In genomic region chr6:3795836-3796395, GRCh38 we compare ENCODE assay signal across 19 cellular contexts. TPM values are rescaled to one million over a fixed set of nuclear protein-coding genes. Genes with fewer than 3 reads are reported as not detected.
DNase-seq lines count a peak whose midpoint lies in the region; ATAC-seq and TF ChIP-seq lines count a peak whose summit lies in the region.
"Had no signal": no experiment of that assay in that cellular context is flagged by ENCODE, and none has a peak within 500 bp of the region (broad histone marks: within the 10 kb centered on the region; RNA-seq: fewer than 3 reads in every experiment).

No MANE protein-coding gene starts in this region.

- intact Hi-C loops in heart left ventricle (cut with DNase I), result loop anchor here in 3 of 10 donors (2.0 to 5.0 kb wide), 2 partner anchors 44 to 47 kb away; partner anchors contain the start of gene PXDC1 (in 2 of the 3)
- intact Hi-C loops in cardiac septum (cut with DNase I), result no loop called here
- intact Hi-C loops in mucosa of descending colon (cut with DNase I, micrococcal nuclease), result no loop called here

- H3K4me1 ChIP-seq in heart left ventricle (peaks cover 11 to 44% (median 32%) of the 10 kb centered on the region in 12 donors), tibial nerve (peaks cover 0 to 31% (median 8%) of the 10 kb centered on the region in 4 donors), mucosa of descending colon (ENCODE audit: low read depth) (no peaks in the 10 kb centered on the region)

- CTCF ChIA-PET in activated CD8-positive, alpha-beta memory T cell treated with anti-CD3 and anti-CD28 coated beads, Interleukin-2, amount 10 ng/mL, durations not matched to agents 7 days and 5 days (lab: Charles Lee), result interaction anchor here (1.4 kb wide), 1 partner anchor 182 kb away, joined by 3 read pairs; no protein-coding TSS in a partner anchor

- H3K27ac ChIP-seq in heart left ventricle, result peak overlapping the region in 9 of 12 donors; percentile 12 to 60 (median 47)
- H3K27ac ChIP-seq in epithelial cell of prostate, result peak overlapping the region; percentile 90
- H3K27ac ChIP-seq in tibial nerve, result peak overlapping the region in 3 of 4 donors; percentile 23 to 59 (median 37)

- peaks cover 4% of the 10 kb centered on the region for H3K27me3 Mint-ChIP-seq in activated CD8-positive, alpha-beta memory T cell treated with anti-CD3 and anti-CD28 coated beads, Interleukin-2, amount 10 ng/mL, durations not matched to agents 7 days and 5 days
- H3K27me3 Mint-ChIP-seq: type B pancreatic cell had no signal

- H3K4me3 Mint-ChIP-seq in activated CD8-positive, alpha-beta memory T cell treated with anti-CD3 and anti-CD28 coated beads, Interleukin-2, amount 10 ng/mL, durations not matched to agents 7 days and 5 days, result no peak overlapping the region
- H3K4me3 Mint-ChIP-seq: activated CD8-positive, alpha-beta T cell treated with anti-CD3 and anti-CD28 coated beads for 36 hours; CD4-positive, alpha-beta memory T cell; natural killer cell treated with Interleukin-12 subunit alpha and Interleukin-12 subunit beta and Interleukin-15 and Interleukin-18, amount 100 ng/mL, for 72 hours; type B pancreatic cell had no signal

- no peak for ATAC-seq in heart left ventricle
- ATAC-seq in activated CD8-positive, alpha-beta memory T cell treated with anti-CD3 and anti-CD28 coated beads, Interleukin-2, amount 10 ng/mL, durations not matched to agents 7 days and 5 days, result no peak
- no peak for ATAC-seq in mucosa of descending colon
- no peak for ATAC-seq in GM21515 (IDR thresholded peaks at IDR 0.05; ENCODE audit: unreplicated experiment)
- ATAC-seq: activated CD8-positive, alpha-beta T cell treated with anti-CD3 and anti-CD28 coated beads for 36 hours; natural killer cell treated with Interleukin-12 subunit alpha and Interleukin-12 subunit beta and Interleukin-15 and Interleukin-18, amount 100 ng/mL, for 72 hours had no signal

- H3K4me1 Mint-ChIP-seq in activated CD8-positive, alpha-beta memory T cell treated with anti-CD3 and anti-CD28 coated beads, Interleukin-2, amount 10 ng/mL, durations not matched to agents 7 days and 5 days, result no peaks in the 10 kb centered on the region
- H3K4me1 Mint-ChIP-seq: CD4-positive, alpha-beta memory T cell had no signal

- H3K36me3 ChIP-seq in heart left ventricle (no peaks in the 10 kb centered on the region), tibial nerve (no peaks in the 10 kb centered on the region), mucosa of descending colon (ENCODE audit: low read depth) (no peaks in the 10 kb centered on the region)
- H3K36me3 ChIP-seq: adrenal gland had no signal

- DNase-seq in heart left ventricle (no peak), cardiac septum (ENCODE audit: low spot score) (no peak), epithelial cell of prostate (ENCODE audit: low read depth, low spot score) (no peak), middle frontal gyrus (ENCODE audit: extremely low spot score, low spot score) (peak; percentile 5), tibial nerve (ENCODE audit: low spot score in 2 of 2) (no peak), mucosa of descending colon (no peak)
- DNase-seq in activated CD8-positive, alpha-beta memory T cell treated with anti-CD3 and anti-CD28 coated beads, Interleukin-2, amount 10 ng/mL, durations not matched to agents 7 days and 5 days, result no peak
- DNase-seq: ACHN; activated CD8-positive, alpha-beta T cell treated with anti-CD3 and anti-CD28 coated beads for 36 hours; CD4-positive, alpha-beta memory T cell; DND-41; NCI-H1417 treated with DMSO at 0.1 percent for 48 hours; stimulated activated CD4-positive, alpha-beta T cell treated with anti-CD3 and anti-CD28 coated beads, Interleukin-4, amount 100 ng/mL, for 24 hours had no signal

- TF ChIP-seq EP300 in tibial nerve (IDR thresholded peaks at IDR 0.05), result no peak

- H3K9me3 ChIP-seq in heart left ventricle (no peaks in the 10 kb centered on the region), tibial nerve (no peaks in the 10 kb centered on the region), mucosa of descending colon (no peaks in the 10 kb centered on the region)
- H3K9me3 ChIP-seq: adrenal gland had no signal

- H3K9me3 Mint-ChIP-seq in activated CD8-positive, alpha-beta memory T cell treated with anti-CD3 and anti-CD28 coated beads, Interleukin-2, amount 10 ng/mL, durations not matched to agents 7 days and 5 days (ENCODE audit: low read depth), result no peaks in the 10 kb centered on the region
- H3K9me3 Mint-ChIP-seq: activated CD8-positive, alpha-beta T cell treated with anti-CD3 and anti-CD28 coated beads for 36 hours; activated T-helper 2 cell treated with anti-CD3 and anti-CD28 coated beads, Interferon-gamma antibody, Interleukin-2, Interleukin-4, amounts not matched to agents 10 μg/mL and 5 μg/mL and 100 μg/mL, durations not matched to agents 14 hours and 24 hours and 36 hours; CD4-positive, alpha-beta memory T cell; natural killer cell treated with Interleukin-12 subunit alpha and Interleukin-12 subunit beta and Interleukin-15 and Interleukin-18, amount 100 ng/mL, for 72 hours; type B pancreatic cell had no signal

- 73 to 94% (median 77%) methylated on average over 5 to 8 of the region's 8 CpGs for WGBS in heart left ventricle, 4 donors
- WGBS in tibial nerve, 2 donors, result 45 to 52% methylated on average over 8 of the region's 8 CpGs

- H3K27me3 ChIP-seq in heart left ventricle (no peaks in the 10 kb centered on the region), tibial nerve (no peaks in the 10 kb centered on the region)
- H3K27me3 ChIP-seq: adrenal gland, hepatocyte had no signal

- H3K4me3 ChIP-seq in heart left ventricle (no peak overlapping the region), tibial nerve (no peak overlapping the region), mucosa of descending colon (no peak overlapping the region)
- H3K4me3 ChIP-seq: adrenal gland, hepatocyte had no signal

- H3K36me3 Mint-ChIP-seq in activated CD8-positive, alpha-beta memory T cell treated with anti-CD3 and anti-CD28 coated beads, Interleukin-2, amount 10 ng/mL, durations not matched to agents 7 days and 5 days, result no peaks in the 10 kb centered on the region
- H3K36me3 Mint-ChIP-seq: CD4-positive, alpha-beta memory T cell; natural killer cell treated with Interleukin-12 subunit alpha and Interleukin-12 subunit beta and Interleukin-15 and Interleukin-18, amount 100 ng/mL, for 72 hours; type B pancreatic cell had no signal

- no peak for TF ChIP-seq CTCF in heart left ventricle (IDR thresholded peaks at IDR 0.05)
- TF ChIP-seq CTCF in tibial nerve (IDR thresholded peaks at IDR 0.05), result no peak
- TF ChIP-seq CTCF in mucosa of descending colon (IDR thresholded peaks at IDR 0.05), result no peak

- H3K27ac Mint-ChIP-seq in activated CD8-positive, alpha-beta memory T cell treated with anti-CD3 and anti-CD28 coated beads, Interleukin-2, amount 10 ng/mL, durations not matched to agents 7 days and 5 days, result no peak overlapping the region
- H3K27ac Mint-ChIP-seq: activated CD8-positive, alpha-beta T cell treated with anti-CD3 and anti-CD28 coated beads for 36 hours; activated T-helper 2 cell treated with anti-CD3 and anti-CD28 coated beads, Interferon-gamma antibody, Interleukin-2, Interleukin-4, amounts not matched to agents 10 μg/mL and 5 μg/mL and 100 μg/mL, durations not matched to agents 14 hours and 24 hours and 36 hours; CD4-positive, alpha-beta memory T cell; natural killer cell treated with Interleukin-12 subunit alpha and Interleukin-12 subunit beta and Interleukin-15 and Interleukin-18, amount 100 ng/mL, for 72 hours; type B pancreatic cell had no signal

- TF ChIP-seq POLR2A in heart left ventricle (IDR thresholded peaks at IDR 0.05) (no peak), tibial nerve (IDR thresholded peaks at IDR 0.05) (no peak)

RNA-seq across cellular contexts. Expression of gene PXDC1, which starts 44.4 kb away (rescaled TPM):
- total RNA-seq in heart left ventricle, result 10 to 100 TPM; 13.7 to 73.9 (median 29.1) TPM
- 10 to 100 TPM; 20.0 to 89.9 TPM for polyA plus RNA-seq in heart left ventricle
- total RNA-seq in cardiac septum, result 31.7 TPM
- 100 to 1,000 TPM in 3 of 4 donors, 10 to 100 TPM in 1; 93.6 to 174 (median 113) TPM for total RNA-seq in tibial nerve
- under 1 TPM in 1 of 2 experiments, not detected in 1; 0.47 TPM for total RNA-seq in activated CD8-positive, alpha-beta memory T cell treated with anti-CD3 and anti-CD28 coated beads, Interleukin-2, amount 10 ng/mL, durations not matched to agents 7 days and 5 days
- total RNA-seq in mucosa of descending colon, result 10 to 100 TPM in 1 of 3 donors, 1 to 10 TPM in 2; 3.1 to 27.9 (median 9.2) TPM
- polyA plus RNA-seq: CD4-positive, alpha-beta memory T cell had no signal

RNA-seq across cellular contexts. Expression of gene FAM50B, which starts 53.3 kb away (rescaled TPM):
- 10 to 100 TPM; 13.6 to 29.1 (median 21.5) TPM for total RNA-seq in heart left ventricle
- polyA plus RNA-seq in heart left ventricle, result 10 to 100 TPM; 11.7 to 23.3 TPM
- total RNA-seq in cardiac septum, result 18.2 TPM
- total RNA-seq in tibial nerve, result 10 to 100 TPM in 3 of 4 donors, 1 to 10 TPM in 1; 6.9 to 23.5 (median 16.1) TPM
- 10 to 100 TPM in 1 of 2 experiments, 1 to 10 TPM in 1; 8.8 to 10.6 TPM for total RNA-seq in activated CD8-positive, alpha-beta memory T cell treated with anti-CD3 and anti-CD28 coated beads, Interleukin-2, amount 10 ng/mL, durations not matched to agents 7 days and 5 days
- total RNA-seq in mucosa of descending colon, result 10 to 100 TPM in 1 of 3 donors, 1 to 10 TPM in 2; 3.2 to 14.2 (median 3.3) TPM

Comparison
In these comparisons a context has a peak if more than half of its experiments do, and no peak if none do; other contexts are left out.
1. H3K27ac ChIP-seq: peak in every context shown above with its lines; median percentile 90 in epithelial cell of prostate; 47 in heart left ventricle; 37 in tibial nerve.